ENCODE assay signal across 15 cellular contexts in genomic region chr2:238305092-238305862, GRCh38. TPM values are rescaled to one million over a fixed set of nuclear protein-coding genes. Genes with fewer than 3 reads are reported as not detected.
DNase-seq lines count a peak whose midpoint lies in the region; ATAC-seq and TF ChIP-seq lines count a peak whose summit lies in the region.
"Had no signal": no experiment of that assay in that cellular context is flagged by ENCODE, and none has a peak within 500 bp of the region (broad histone marks: within the 10 kb centered on the region; RNA-seq: fewer than 3 reads in every experiment).

No MANE protein-coding gene starts in this region.

- H3K4me1 Mint-ChIP-seq in mesothelial cell of epicardium = no peaks in the 10 kb centered on the region
- H3K4me1 Mint-ChIP-seq: activated CD4-positive, alpha-beta T cell treated with anti-CD3 and anti-CD28 coated beads, Interleukin-2, amount 10 ng/mL, durations not matched to agents 7 days and 5 days; naive thymus-derived CD8-positive, alpha-beta T cell had no signal

- no peaks in the 10 kb centered on the region for H3K9me3 ChIP-seq in OCI-LY7 (ENCODE audit: low read length)
- no peaks in the 10 kb centered on the region for H3K9me3 ChIP-seq in prostate gland
- H3K9me3 ChIP-seq: SJSA1 had no signal

- H3K4me1 ChIP-seq in OCI-LY7 (ENCODE audit: insufficient read depth, low read length, poor library complexity, severe bottlenecking) (peaks cover 21% of the 10 kb centered on the region), prostate gland (replicated peaks) (no peaks in the 10 kb centered on the region)

- H3K4me3 ChIP-seq in GM12875 (ENCODE audit: low read depth, low read length) = no peak overlapping the region
- no peak overlapping the region for H3K4me3 ChIP-seq in OCI-LY7 (ENCODE audit: low read depth, low read length, poor library complexity, severe bottlenecking)
- no peak overlapping the region for H3K4me3 ChIP-seq in epithelial cell of proximal tubule (ENCODE audit: low read depth, low read length)
- no peak overlapping the region for H3K4me3 ChIP-seq in prostate gland
- H3K4me3 ChIP-seq: SJSA1 had no signal

- 88% methylated on average over 12 of the region's 12 CpGs for WGBS in prostate gland

- no peaks in the 10 kb centered on the region for H3K79me2 ChIP-seq in OCI-LY7 (ENCODE audit: insufficient read depth, low read depth, low read length)

- intact Hi-C loops in OCI-LY7 (cut with micrococcal nuclease; ENCODE audit: unreplicated experiment) (no loop called here), prostate gland (cut with DNase I) (no loop called here)

- no peaks in the 10 kb centered on the region for H3K36me3 ChIP-seq in OCI-LY7 (ENCODE audit: insufficient read depth, low read length)
- H3K36me3 ChIP-seq in prostate gland = no peaks in the 10 kb centered on the region
- H3K36me3 ChIP-seq: SJSA1 had no signal

- TF ChIP-seq CTCF in GM12875 (IDR thresholded peaks at IDR 0.05; ENCODE audit: borderline replicate concordance, insufficient read depth, low read depth, low read length) (peak; percentile 33; the same call in 1 of the 2 replicates), OCI-LY7 (conservative IDR thresholded peaks at IDR 0.05; ENCODE audit: low read length) (peak; percentile 61), epithelial cell of proximal tubule (conservative IDR thresholded peaks at IDR 0.05; ENCODE audit: low read depth, low read length) (peak; percentile 49), prostate gland (IDR thresholded peaks at IDR 0.05) (peak in 3 of 4 experiments; percentile 28 to 49 (median 46)), mesothelial cell of epicardium (IDR thresholded peaks at IDR 0.05; ENCODE audit: unreplicated experiment) (no peak), GM20000 (IDR thresholded peaks at IDR 0.05; ENCODE audit: extremely low read depth, missing control alignments) (no peak)

- TF ChIP-seq POLR2A in prostate gland (IDR thresholded peaks at IDR 0.05) = no peak

- H3K27ac Mint-ChIP-seq in mesothelial cell of epicardium = no peak overlapping the region
- H3K27ac Mint-ChIP-seq: activated CD4-positive, alpha-beta T cell treated with anti-CD3 and anti-CD28 coated beads, Interleukin-2, amount 10 ng/mL, durations not matched to agents 7 days and 5 days; activated naive CD4-positive, alpha-beta T cell treated with anti-CD3 and anti-CD28 coated beads, Interleukin-2, amount 50 U/mL, for 72 hours; naive thymus-derived CD8-positive, alpha-beta T cell had no signal

- H3K4me3 Mint-ChIP-seq in mesothelial cell of epicardium = no peak overlapping the region
- H3K4me3 Mint-ChIP-seq: activated CD4-positive, alpha-beta T cell treated with anti-CD3 and anti-CD28 coated beads, Interleukin-2, amount 10 ng/mL, durations not matched to agents 7 days and 5 days; naive thymus-derived CD8-positive, alpha-beta T cell had no signal

- H3K9me2 ChIP-seq in OCI-LY7 (ENCODE audit: insufficient read depth, low read length) = no peaks in the 10 kb centered on the region

- peaks cover 2% of the 10 kb centered on the region for H3K27me3 Mint-ChIP-seq in mesothelial cell of epicardium (ENCODE audit: low read depth)
- H3K27me3 Mint-ChIP-seq: activated CD4-positive, alpha-beta T cell treated with anti-CD3 and anti-CD28 coated beads, Interleukin-2, amount 10 ng/mL, durations not matched to agents 7 days and 5 days had no signal

- H3K4me2 ChIP-seq in OCI-LY7 (ENCODE audit: low read length) = no peak overlapping the region

- H4K20me1 ChIP-seq in OCI-LY7 (ENCODE audit: insufficient read depth, low read length) = no peaks in the 10 kb centered on the region

- DNase-seq in OCI-LY7 (ENCODE audit: low spot score) = peak; percentile 34
- no peak for DNase-seq in epithelial cell of proximal tubule (ENCODE audit: low read depth)
- no peak for DNase-seq in prostate gland (ENCODE audit: low spot score)
- DNase-seq in MV-4-11 (lab: John Stamatoyannopoulos, UW) = no peak
- DNase-seq in mesothelial cell of epicardium (ENCODE audit: low spot score in 2 of 2, unreplicated experiment in 2 of 2) = no peak
- no peak for DNase-seq in GM20000 (ENCODE audit: low spot score)
- DNase-seq: activated CD4-positive, alpha-beta T cell treated with anti-CD3 and anti-CD28 coated beads, Interleukin-2, amount 10 ng/mL, durations not matched to agents 7 days and 5 days; DMS153; effector CD8-positive, alpha-beta T cell; naive thymus-derived CD8-positive, alpha-beta T cell; NCI-H2171 had no signal

- H3K36me3 Mint-ChIP-seq in mesothelial cell of epicardium = no peaks in the 10 kb centered on the region
- H3K36me3 Mint-ChIP-seq: activated naive CD4-positive, alpha-beta T cell treated with anti-CD3 and anti-CD28 coated beads, Interleukin-2, amount 50 U/mL, for 72 hours; naive thymus-derived CD8-positive, alpha-beta T cell had no signal

- POLR2A ChIA-PET in OCI-LY7 (lab: Charles Lee) = no interaction called here

- BruUV-seq in OCI-LY7 (replicated peaks; lab: Mats Ljungman, UMichigan) = no TSS peak

- H3K27me3 ChIP-seq in prostate gland (replicated peaks; ENCODE audit: insufficient read depth) = no peaks in the 10 kb centered on the region
- H3K27me3 ChIP-seq: SJSA1 had no signal

- ATAC-seq in GM21576 (IDR thresholded peaks at IDR 0.05; ENCODE audit: unreplicated experiment) = no peak
- ATAC-seq: activated naive CD4-positive, alpha-beta T cell treated with anti-CD3 and anti-CD28 coated beads, Interleukin-2, amount 50 U/mL, for 72 hours; naive thymus-derived CD8-positive, alpha-beta T cell had no signal

- H2AFZ ChIP-seq in OCI-LY7 (ENCODE audit: low read length) = no peak overlapping the region

- H3K27ac ChIP-seq in OCI-LY7 (ENCODE audit: low read depth, low read length, poor library complexity, severe bottlenecking) = no peak overlapping the region
- H3K27ac ChIP-seq in prostate gland = no peak overlapping the region
- H3K27ac ChIP-seq: SJSA1 had no signal

- CTCF ChIA-PET in OCI-LY7 (lab: Charles Lee; ENCODE audit: unreplicated experiment) = interaction anchor here (0.5 to 1.1 kb wide), 2 partner anchors 11 to 36 kb away, joined by 3 read pairs; no protein-coding TSS in a partner anchor

- no peaks in the 10 kb centered on the region for H3K9me3 Mint-ChIP-seq in mesothelial cell of epicardium
- H3K9me3 Mint-ChIP-seq: activated CD4-positive, alpha-beta T cell treated with anti-CD3 and anti-CD28 coated beads, Interleukin-2, amount 10 ng/mL, durations not matched to agents 7 days and 5 days; activated naive CD4-positive, alpha-beta T cell treated with anti-CD3 and anti-CD28 coated beads, Interleukin-2, amount 50 U/mL, for 72 hours; naive thymus-derived CD8-positive, alpha-beta T cell had no signal

RNA-seq across cellular contexts. Expression of gene TRAF3IP1, which starts 15.0 kb away (rescaled TPM):
- 4.3 and 8.2 TPM in 2 replicates for total RNA-seq in OCI-LY7 (2014; rRNA removed; shearing (Covaris generic))
- 12.8 and 13.8 TPM in 2 replicates for total RNA-seq in OCI-LY7 (2022)
- 8.2 and 8.5 TPM in 2 replicates for total RNA-seq in epithelial cell of proximal tubule
- total RNA-seq in prostate gland = 10 to 100 TPM; 14.4 to 18.5 TPM
- total RNA-seq in mesothelial cell of epicardium = 17.5 to 23.2 TPM (median 21.4 TPM) in 3 replicates

RNA-seq across cellular contexts. Expression of gene PER2, which starts 16.9 kb away (rescaled TPM):
- total RNA-seq in OCI-LY7 (2014; rRNA removed; shearing (Covaris generic)) = 8.4 and 9.7 TPM in 2 replicates
- total RNA-seq in OCI-LY7 (2022) (18.6 and 20.4 TPM in 2 replicates), epithelial cell of proximal tubule (0.86 and 4.1 TPM in 2 replicates), prostate gland (10 to 100 TPM; 24.0 to 53.1 TPM), mesothelial cell of epicardium (11.4 to 12.7 TPM (median 11.7 TPM) in 3 replicates)

Comparison
In these comparisons a context has a peak if more than half of its experiments do, and no peak if none do; other contexts are left out.
1. CTCF ChIP-seq: peak in GM12875 (single experiment), OCI-LY7 (single experiment), epithelial cell of proximal tubule (single experiment) and prostate gland (3 of 4); none in mesothelial cell of epicardium (single experiment) and GM20000 (single experiment).